In the genomic region with DNA sequence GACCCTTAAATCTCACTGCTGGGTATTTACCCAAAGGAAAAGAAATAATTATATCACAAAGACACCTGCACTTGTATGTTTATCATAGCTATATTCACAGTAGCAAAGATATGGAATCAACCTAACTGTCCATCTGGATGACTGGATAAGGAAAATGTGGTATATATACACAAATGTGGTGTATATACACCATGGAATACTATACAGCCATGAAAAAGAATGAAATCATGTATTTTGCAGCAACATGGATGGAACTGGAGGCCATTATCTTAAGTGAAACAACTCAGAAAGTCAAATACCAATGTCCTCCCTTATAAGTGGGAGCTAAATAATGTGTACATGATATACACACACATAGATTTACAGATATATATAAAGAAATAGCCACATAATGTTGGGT, we compare ENCODE assay signal across 3 cellular contexts.
TF ChIP-seq lines count a peak whose summit lies in the region.

No MANE protein-coding gene starts in this region.

TF ChIP-seq in HEK293, 187 proteins besides CTCF, POLR2A, EP300 and RAD21:
- TF ChIP-seq SCRT1 (tag by site-specific recombination; IDR thresholded peaks at IDR 0.05; ENCODE audit: borderline replicate concordance): no peak
- peak; percentile 89 for TF ChIP-seq ZNF146 (tag by site-specific recombination; IDR thresholded peaks at IDR 0.05)
- no peak for TF ChIP-seq ZEB2 (tag by site-specific recombination; IDR thresholded peaks at IDR 0.05)
- no peak for TF ChIP-seq PATZ1 (tag by site-specific recombination; IDR thresholded peaks at IDR 0.05)
- no peak for TF ChIP-seq GFI1B (tag by site-specific recombination; IDR thresholded peaks at IDR 0.05)
- TF ChIP-seq ZBTB20 (tag by site-specific recombination; IDR thresholded peaks at IDR 0.05): no peak
- TF ChIP-seq KLF8 (tag by site-specific recombination; IDR thresholded peaks at IDR 0.05): no peak
- TF ChIP-seq ZNF302 (tag by site-specific recombination; IDR thresholded peaks at IDR 0.05; ENCODE audit: low read depth): no peak

TF ChIP-seq in K562, 482 proteins besides CTCF, POLR2A, EP300 and RAD21:
- TF ChIP-seq RBM25 (IDR thresholded peaks at IDR 0.05; ENCODE audit: low read depth, low read length, severe bottlenecking): peak; percentile 84
- peak; percentile 42 to 63; a peak in 3 of 4 replicates for TF ChIP-seq KDM1A (IDR thresholded peaks at IDR 0.05)
- no peak for TF ChIP-seq ZNF143 (CRISPR knock-in tag; IDR thresholded peaks at IDR 0.05)
- peak; percentile 99 for TF ChIP-seq ZNF146 (CRISPR knock-in tag; IDR thresholded peaks at IDR 0.05; ENCODE audit: unreplicated experiment)
- TF ChIP-seq HDAC2 (IDR thresholded peaks at IDR 0.05): 0 out of 2 replicates have a peak, but pooled peaks have one; percentile 28
- TF ChIP-seq, protein P1, sequence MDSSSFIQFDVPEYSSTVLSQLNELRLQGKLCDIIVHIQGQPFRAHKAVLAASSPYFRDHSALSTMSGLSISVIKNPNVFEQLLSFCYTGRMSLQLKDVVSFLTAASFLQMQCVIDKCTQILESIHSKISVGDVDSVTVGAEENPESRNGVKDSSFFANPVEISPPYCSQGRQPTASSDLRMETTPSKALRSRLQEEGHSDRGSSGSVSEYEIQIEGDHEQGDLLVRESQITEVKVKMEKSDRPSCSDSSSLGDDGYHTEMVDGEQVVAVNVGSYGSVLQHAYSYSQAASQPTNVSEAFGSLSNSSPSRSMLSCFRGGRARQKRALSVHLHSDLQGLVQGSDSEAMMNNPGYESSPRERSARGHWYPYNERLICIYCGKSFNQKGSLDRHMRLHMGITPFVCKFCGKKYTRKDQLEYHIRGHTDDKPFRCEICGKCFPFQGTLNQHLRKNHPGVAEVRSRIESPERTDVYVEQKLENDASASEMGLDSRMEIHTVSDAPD (CRISPR knock-in tag; IDR thresholded peaks at IDR 0.05): no peak
- TF ChIP-seq SIX5 (IDR thresholded peaks at IDR 0.05; ENCODE audit: borderline replicate concordance in 1 of 2, insufficient read depth in 1 of 2, low read depth in 1 of 2, low read length in 2 of 2): no peak
- TF ChIP-seq BCOR (IDR thresholded peaks at IDR 0.05): peak; percentile 74

TF ChIP-seq in H1, 55 proteins besides CTCF, POLR2A, EP300 and RAD21:
- TF ChIP-seq E2F6 (IDR thresholded peaks at IDR 0.05) (no peak), KDM1A (IDR thresholded peaks at IDR 0.05; ENCODE audit: borderline replicate concordance, low read length) (peak; percentile 66; the same call in 1 of the 2 replicates)
